Comparison of ENCODE assay signal across 1 cellular context in the genomic region with DNA sequence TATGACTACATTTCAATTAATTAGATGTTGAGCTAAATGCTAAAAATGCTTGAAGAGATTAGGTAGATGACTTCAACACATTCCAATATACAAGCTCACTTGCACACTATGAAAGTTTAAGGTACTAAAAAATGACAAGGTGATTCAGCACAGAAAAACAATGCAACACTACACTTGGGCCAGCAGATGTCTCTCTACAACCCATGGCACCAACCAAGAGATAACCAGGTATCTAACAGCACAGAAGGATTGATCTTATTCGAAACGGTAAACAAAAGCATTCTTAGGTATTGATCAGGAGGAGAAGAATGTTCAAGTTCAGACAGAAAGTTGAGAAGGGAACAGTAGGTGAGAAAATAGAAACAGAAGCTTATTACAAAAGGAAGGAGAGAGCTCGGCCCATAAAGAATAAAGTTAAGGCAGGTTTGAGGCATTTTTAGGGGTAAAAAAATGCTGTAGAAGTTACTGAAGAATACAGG.
TF ChIP-seq lines count a peak whose summit lies in the region.

No MANE protein-coding gene starts in this region.

TF ChIP-seq in K562, 482 proteins besides CTCF, POLR2A, EP300 and RAD21 (continued from another document):
- TF ChIP-seq, protein P1, sequence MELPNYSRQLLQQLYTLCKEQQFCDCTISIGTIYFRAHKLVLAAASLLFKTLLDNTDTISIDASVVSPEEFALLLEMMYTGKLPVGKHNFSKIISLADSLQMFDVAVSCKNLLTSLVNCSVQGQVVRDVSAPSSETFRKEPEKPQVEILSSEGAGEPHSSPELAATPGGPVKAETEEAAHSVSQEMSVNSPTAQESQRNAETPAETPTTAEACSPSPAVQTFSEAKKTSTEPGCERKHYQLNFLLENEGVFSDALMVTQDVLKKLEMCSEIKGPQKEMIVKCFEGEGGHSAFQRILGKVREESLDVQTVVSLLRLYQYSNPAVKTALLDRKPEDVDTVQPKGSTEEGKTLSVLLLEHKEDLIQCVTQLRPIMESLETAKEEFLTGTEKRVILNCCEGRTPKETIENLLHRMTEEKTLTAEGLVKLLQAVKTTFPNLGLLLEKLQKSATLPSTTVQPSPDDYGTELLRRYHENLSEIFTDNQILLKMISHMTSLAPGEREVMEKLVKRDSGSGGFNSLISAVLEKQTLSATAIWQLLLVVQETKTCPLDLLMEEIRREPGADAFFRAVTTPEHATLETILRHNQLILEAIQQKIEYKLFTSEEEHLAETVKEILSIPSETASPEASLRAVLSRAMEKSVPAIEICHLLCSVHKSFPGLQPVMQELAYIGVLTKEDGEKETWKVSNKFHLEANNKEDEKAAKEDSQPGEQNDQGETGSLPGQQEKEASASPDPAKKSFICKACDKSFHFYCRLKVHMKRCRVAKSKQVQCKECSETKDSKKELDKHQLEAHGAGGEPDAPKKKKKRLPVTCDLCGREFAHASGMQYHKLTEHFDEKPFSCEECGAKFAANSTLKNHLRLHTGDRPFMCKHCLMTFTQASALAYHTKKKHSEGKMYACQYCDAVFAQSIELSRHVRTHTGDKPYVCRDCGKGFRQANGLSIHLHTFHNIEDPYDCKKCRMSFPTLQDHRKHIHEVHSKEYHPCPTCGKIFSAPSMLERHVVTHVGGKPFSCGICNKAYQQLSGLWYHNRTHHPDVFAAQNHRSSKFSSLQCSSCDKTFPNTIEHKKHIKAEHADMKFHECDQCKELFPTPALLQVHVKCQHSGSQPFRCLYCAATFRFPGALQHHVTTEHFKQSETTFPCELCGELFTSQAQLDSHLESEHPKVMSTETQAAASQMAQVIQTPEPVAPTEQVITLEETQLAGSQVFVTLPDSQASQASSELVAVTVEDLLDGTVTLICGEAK (IDR thresholded peaks at IDR 0.05) = no peak
- TF ChIP-seq, protein P1 (CRISPR knock-in tag; IDR thresholded peaks at IDR 0.05) = no peak
- TF ChIP-seq, protein P2, sequence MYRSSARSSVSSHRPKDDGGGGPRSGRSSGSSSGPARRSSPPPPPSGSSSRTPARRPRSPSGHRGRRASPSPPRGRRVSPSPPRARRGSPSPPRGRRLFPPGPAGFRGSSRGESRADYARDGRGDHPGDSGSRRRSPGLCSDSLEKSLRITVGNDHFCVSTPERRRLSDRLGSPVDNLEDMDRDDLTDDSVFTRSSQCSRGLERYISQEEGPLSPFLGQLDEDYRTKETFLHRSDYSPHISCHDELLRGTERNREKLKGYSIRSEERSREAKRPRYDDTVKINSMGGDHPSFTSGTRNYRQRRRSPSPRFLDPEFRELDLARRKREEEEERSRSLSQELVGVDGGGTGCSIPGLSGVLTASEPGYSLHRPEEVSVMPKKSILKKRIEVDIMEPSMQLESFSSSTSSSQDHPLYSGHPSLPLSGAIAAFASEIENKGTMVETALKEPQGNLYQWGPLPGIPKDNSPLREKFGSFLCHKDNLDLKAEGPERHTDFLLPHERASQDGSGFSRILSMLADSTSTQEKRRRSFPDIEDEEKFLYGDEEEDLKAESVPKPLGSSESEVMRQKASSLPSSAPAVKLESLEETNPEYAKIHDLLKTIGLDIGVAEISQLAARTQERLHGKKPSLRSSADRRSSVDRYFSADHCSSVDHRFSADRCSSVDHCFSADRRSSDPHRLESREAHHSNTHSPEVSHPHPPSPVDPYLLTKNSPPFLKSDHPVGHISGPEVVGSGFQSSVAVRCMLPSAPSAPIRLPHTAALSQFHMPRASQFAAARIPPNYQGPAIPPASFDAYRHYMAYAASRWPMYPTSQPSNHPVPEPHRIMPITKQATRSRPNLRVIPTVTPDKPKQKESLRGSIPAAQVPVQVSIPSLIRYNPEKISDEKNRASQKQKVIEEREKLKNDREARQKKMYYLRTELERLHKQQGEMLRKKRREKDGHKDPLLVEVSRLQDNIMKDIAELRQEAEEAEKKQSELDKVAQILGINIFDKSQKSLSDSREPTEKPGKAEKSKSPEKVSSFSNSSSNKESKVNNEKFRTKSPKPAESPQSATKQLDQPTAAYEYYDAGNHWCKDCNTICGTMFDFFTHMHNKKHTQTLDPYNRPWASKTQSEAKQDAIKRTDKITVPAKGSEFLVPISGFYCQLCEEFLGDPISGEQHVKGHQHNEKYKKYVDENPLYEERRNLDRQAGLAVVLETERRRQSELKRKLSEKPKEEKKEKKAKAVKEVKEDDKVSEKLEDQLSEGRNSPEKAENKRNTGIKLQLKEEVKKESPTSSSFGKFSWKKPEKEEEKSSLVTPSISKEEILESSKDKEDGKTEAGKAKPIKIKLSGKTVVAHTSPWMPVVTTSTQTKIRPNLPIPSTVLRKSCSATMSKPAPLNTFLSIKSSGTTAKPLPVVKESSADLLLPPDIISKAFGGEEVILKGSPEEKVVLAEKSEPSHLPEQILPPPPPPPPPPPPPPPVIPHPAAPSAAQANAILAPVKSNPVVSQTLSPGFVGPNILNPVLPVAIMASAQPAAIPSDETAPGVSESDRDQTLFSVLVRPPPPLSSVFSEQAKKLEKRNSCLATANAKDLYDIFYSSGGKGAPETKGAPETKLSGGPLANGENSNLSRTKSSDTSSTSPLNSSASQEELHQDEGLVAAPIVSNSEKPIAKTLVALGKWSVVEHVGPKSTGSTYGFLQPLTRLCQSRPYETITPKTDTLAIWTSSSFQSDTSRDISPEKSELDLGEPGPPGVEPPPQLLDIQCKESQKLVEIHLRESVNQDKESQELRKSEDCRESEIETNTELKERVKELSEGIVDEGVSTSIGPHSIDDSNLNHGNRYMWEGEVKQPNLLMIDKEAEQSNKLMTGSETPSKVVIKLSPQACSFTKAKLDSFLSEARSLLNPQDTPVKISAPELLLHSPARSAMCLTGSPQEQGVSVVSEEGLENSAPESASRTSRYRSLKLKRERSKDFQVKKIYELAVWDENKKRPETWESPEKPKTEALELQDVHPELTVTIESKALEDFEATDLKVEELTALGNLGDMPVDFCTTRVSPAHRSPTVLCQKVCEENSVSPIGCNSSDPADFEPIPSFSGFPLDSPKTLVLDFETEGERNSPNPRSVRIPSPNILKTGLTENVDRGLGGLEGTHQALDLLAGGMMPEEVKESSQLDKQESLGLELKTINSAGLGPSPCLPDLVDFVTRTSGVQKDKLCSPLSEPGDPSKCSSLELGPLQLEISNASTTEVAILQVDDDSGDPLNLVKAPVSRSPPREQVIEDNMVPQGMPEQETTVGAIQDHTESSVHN (IDR thresholded peaks at IDR 0.05; ENCODE audit: borderline replicate concordance in 1 of 2, low read depth in 1 of 2) = 0 out of 4 replicates have a peak, but pooled peaks of 1 of the 2 experiments have one; percentile 23
- TF ChIP-seq EP400 (IDR thresholded peaks at IDR 0.05) (0 out of 2 replicates have a peak, but pooled peaks have one; percentile 18), HLTF (IDR thresholded peaks at IDR 0.05) (peak; percentile 72; the same call in 1 of the 2 replicates), RCOR1 (IDR thresholded peaks at IDR 0.05; ENCODE audit: borderline replicate concordance in 1 of 2, low read depth in 2 of 2, low read length in 2 of 2) (0 out of 4 replicates have a peak, but pooled peaks of 1 of the 2 experiments have one; percentile 22), ARID2 (IDR thresholded peaks at IDR 0.05) (peak; percentile 43; the same call in 1 of the 2 replicates), ARNT (IDR thresholded peaks at IDR 0.05) (0 out of 4 replicates have a peak, but pooled peaks of 1 of the 2 experiments have one; percentile 56), DPF2 (IDR thresholded peaks at IDR 0.05) (peak; percentile 53; the same call in 1 of the 2 replicates), SMARCA4 (IDR thresholded peaks at IDR 0.05) (0 out of 2 replicates have a peak, but pooled peaks have one; percentile 45), TBL1XR1 (IDR thresholded peaks at IDR 0.05; ENCODE audit: low read length in 2 of 2) (peak in 1 of 2 experiments; percentile 10; a peak in 1 of 4 replicates), JUND (IDR thresholded peaks at IDR 0.05; ENCODE audit: borderline replicate concordance, low read depth, low read length) (peak; percentile 26; the same call in 1 of the 2 replicates), JUND (tag; IDR thresholded peaks at IDR 0.05; ENCODE audit: borderline replicate concordance, low read depth, low read length) (no peak), MTA2 (IDR thresholded peaks at IDR 0.05; ENCODE audit: low read depth) (0 out of 2 replicates have a peak, but pooled peaks have one; percentile 15), MAFF (IDR thresholded peaks at IDR 0.05; ENCODE audit: low read length) (peak; percentile 47; the same call in 1 of the 2 replicates), MAFG (tag; conservative IDR thresholded peaks at IDR 0.05) (peak; percentile 62), BRD9 (IDR thresholded peaks at IDR 0.05; ENCODE audit: low read depth, partially characterized antibody) (peak; percentile 50)
- TF ChIP-seq, protein P3, sequence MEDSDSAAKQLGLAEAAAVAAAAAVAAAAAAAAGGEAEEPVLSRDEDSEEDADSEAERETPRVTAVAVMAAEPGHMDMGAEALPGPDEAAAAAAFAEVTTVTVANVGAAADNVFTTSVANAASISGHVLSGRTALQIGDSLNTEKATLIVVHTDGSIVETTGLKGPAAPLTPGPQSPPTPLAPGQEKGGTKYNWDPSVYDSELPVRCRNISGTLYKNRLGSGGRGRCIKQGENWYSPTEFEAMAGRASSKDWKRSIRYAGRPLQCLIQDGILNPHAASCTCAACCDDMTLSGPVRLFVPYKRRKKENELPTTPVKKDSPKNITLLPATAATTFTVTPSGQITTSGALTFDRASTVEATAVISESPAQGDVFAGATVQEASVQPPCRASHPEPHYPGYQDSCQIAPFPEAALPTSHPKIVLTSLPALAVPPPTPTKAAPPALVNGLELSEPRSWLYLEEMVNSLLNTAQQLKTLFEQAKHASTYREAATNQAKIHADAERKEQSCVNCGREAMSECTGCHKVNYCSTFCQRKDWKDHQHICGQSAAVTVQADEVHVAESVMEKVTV (CRISPR knock-in tag; IDR thresholded peaks at IDR 0.05) = peak; percentile 63
- TF ChIP-seq, protein P4, sequence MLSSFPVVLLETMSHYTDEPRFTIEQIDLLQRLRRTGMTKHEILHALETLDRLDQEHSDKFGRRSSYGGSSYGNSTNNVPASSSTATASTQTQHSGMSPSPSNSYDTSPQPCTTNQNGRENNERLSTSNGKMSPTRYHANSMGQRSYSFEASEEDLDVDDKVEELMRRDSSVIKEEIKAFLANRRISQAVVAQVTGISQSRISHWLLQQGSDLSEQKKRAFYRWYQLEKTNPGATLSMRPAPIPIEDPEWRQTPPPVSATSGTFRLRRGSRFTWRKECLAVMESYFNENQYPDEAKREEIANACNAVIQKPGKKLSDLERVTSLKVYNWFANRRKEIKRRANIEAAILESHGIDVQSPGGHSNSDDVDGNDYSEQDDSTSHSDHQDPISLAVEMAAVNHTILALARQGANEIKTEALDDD (IDR thresholded peaks at IDR 0.05) = peak; percentile 73
- TF ChIP-seq, protein P5, sequence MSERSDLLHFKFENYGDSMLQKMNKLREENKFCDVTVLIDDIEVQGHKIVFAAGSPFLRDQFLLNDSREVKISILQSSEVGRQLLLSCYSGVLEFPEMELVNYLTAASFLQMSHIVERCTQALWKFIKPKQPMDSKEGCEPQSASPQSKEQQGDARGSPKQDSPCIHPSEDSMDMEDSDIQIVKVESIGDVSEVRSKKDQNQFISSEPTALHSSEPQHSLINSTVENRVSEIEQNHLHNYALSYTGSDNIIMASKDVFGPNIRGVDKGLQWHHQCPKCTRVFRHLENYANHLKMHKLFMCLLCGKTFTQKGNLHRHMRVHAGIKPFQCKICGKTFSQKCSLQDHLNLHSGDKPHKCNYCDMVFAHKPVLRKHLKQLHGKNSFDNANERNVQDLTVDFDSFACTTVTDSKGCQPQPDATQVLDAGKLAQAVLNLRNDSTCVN (CRISPR knock-in tag; IDR thresholded peaks at IDR 0.05) = peak; percentile 73; the same call in 1 of the 2 replicates
- TF ChIP-seq, protein P6, sequence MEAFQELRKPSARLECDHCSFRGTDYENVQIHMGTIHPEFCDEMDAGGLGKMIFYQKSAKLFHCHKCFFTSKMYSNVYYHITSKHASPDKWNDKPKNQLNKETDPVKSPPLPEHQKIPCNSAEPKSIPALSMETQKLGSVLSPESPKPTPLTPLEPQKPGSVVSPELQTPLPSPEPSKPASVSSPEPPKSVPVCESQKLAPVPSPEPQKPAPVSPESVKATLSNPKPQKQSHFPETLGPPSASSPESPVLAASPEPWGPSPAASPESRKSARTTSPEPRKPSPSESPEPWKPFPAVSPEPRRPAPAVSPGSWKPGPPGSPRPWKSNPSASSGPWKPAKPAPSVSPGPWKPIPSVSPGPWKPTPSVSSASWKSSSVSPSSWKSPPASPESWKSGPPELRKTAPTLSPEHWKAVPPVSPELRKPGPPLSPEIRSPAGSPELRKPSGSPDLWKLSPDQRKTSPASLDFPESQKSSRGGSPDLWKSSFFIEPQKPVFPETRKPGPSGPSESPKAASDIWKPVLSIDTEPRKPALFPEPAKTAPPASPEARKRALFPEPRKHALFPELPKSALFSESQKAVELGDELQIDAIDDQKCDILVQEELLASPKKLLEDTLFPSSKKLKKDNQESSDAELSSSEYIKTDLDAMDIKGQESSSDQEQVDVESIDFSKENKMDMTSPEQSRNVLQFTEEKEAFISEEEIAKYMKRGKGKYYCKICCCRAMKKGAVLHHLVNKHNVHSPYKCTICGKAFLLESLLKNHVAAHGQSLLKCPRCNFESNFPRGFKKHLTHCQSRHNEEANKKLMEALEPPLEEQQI (IDR thresholded peaks at IDR 0.05) = peak; percentile 41; the same call in 1 of the 2 replicates
- TF ChIP-seq, protein P7, sequence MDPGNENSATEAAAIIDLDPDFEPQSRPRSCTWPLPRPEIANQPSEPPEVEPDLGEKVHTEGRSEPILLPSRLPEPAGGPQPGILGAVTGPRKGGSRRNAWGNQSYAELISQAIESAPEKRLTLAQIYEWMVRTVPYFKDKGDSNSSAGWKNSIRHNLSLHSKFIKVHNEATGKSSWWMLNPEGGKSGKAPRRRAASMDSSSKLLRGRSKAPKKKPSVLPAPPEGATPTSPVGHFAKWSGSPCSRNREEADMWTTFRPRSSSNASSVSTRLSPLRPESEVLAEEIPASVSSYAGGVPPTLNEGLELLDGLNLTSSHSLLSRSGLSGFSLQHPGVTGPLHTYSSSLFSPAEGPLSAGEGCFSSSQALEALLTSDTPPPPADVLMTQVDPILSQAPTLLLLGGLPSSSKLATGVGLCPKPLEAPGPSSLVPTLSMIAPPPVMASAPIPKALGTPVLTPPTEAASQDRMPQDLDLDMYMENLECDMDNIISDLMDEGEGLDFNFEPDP (CRISPR knock-in tag; IDR thresholded peaks at IDR 0.05) = no peak
